ENCODE assay signal across 18 cellular contexts in genomic region chr6:77322604-77323003, GRCh38.
DNase-seq lines count a peak whose midpoint lies in the region; ATAC-seq, FAIRE-seq and TF ChIP-seq lines count a peak whose summit lies in the region.
"Had no signal": no experiment of that assay in that cellular context is flagged by ENCODE, and none has a peak within 500 bp of the region (broad histone marks: within the 10 kb centered on the region; RNA-seq: fewer than 3 reads in every experiment).

No MANE protein-coding gene starts in this region.

- peaks cover 0 to 5% of the 10 kb centered on the region in 2 experiments; a peak in 1 of 4 replicates for H3K79me1 ChIP-seq in IMR-90 (ENCODE audit: low read depth in 1 of 2, low read length in 2 of 2)

- H3K9me1 ChIP-seq in IMR-90 (ENCODE audit: insufficient read depth, low read length), result no peaks in the 10 kb centered on the region

- H3K36me3 ChIP-seq in IMR-90 (ENCODE audit: control insufficient read depth, insufficient read depth, low read length) (no peaks in the 10 kb centered on the region), SJCRH30 (no peaks in the 10 kb centered on the region)
- H3K36me3 ChIP-seq: BLaER1 had no signal

- DNase-seq in DMS53 (lab: John Stamatoyannopoulos, UW) (peak; percentile 39), IMR-90 (no peak), frontal cortex (ENCODE audit: low spot score in 2 of 2) (no peak), SJCRH30 (no peak)
- no peak for DNase-seq in activated T-cell treated with anti-CD3 and anti-CD28 coated beads, Interleukin-2, amount 50 U/mL, for 1 hour
- DNase-seq: Caco-2; CD4-positive, CD25-positive, alpha-beta regulatory T cell; CD8-positive, alpha-beta T cell; DMS153; DMS79 treated with DMSO at 0.1 percent for 48 hours; GF-D8; H7; HCEC 1CT had no signal

- H2BK15ac ChIP-seq in IMR-90 (ENCODE audit: low read depth, low read length), result no peak overlapping the region

- H3K56ac ChIP-seq in IMR-90 (ENCODE audit: extremely low read depth, insufficient read depth, low read length), result no peak overlapping the region

- dilution Hi-C loops in IMR-90 (cut with HindIII; ENCODE audit: low sequenced_read_pairs, unreplicated experiment), result no loop called here

- in situ Hi-C loops in IMR-90 (cut with MboI; ENCODE audit: low sequenced_read_pairs), result no loop called here

- ATAC-seq in IMR-90 (ENCODE audit: low read depth) (no peak), HG03354 (IDR thresholded peaks at IDR 0.05; ENCODE audit: poor library complexity, severe bottlenecking, unreplicated experiment) (no peak)
- ATAC-seq: CD8-positive, alpha-beta T cell had no signal

- TF ChIP-seq RAD21 in IMR-90 (IDR thresholded peaks at IDR 0.05; ENCODE audit: low read length), result no peak

- TF ChIP-seq POLR2A in IMR-90 (IDR thresholded peaks at IDR 0.05; ENCODE audit: low read depth, low read length), result no peak

- H3K18ac ChIP-seq in IMR-90 (ENCODE audit: low read depth, low read length), result no peak overlapping the region

- H3K23ac ChIP-seq in IMR-90 (ENCODE audit: low read depth, low read length), result no peak overlapping the region

- H4K91ac ChIP-seq in IMR-90 (ENCODE audit: insufficient read depth, low read depth, low read length), result no peak overlapping the region

- H3K14ac ChIP-seq in IMR-90 (replicated peaks; ENCODE audit: low read depth, low read length), result no peak overlapping the region

- intact Hi-C loops in IMR-90 (cut with micrococcal nuclease), result no loop called here

- H3K9me3 ChIP-seq in IMR-90 (ENCODE audit: control insufficient read depth, insufficient read depth, low read length) (no peaks in the 10 kb centered on the region), SJCRH30 (replicated peaks) (no peaks in the 10 kb centered on the region)
- H3K9me3 ChIP-seq: BLaER1, Caco-2 had no signal

- no peak overlapping the region for H4K5ac ChIP-seq in IMR-90 (ENCODE audit: low read depth, low read length)

- TF ChIP-seq CTCF in IMR-90 (conservative IDR thresholded peaks at IDR 0.05; ENCODE audit: low read depth, low read length), result no peak

- H3K4me1 ChIP-seq in IMR-90 (ENCODE audit: control insufficient read depth, insufficient read depth, low read length) (peaks cover 2% of the 10 kb centered on the region; the same call in 1 of the 2 replicates), SJCRH30 (no peaks in the 10 kb centered on the region)
- H3K4me1 ChIP-seq: BLaER1 had no signal

- no peak overlapping the region for H3K4me2 ChIP-seq in IMR-90 (ENCODE audit: low read depth, low read length)
- H3K4me2 ChIP-seq: BLaER1 had no signal

- H2AK9ac ChIP-seq in IMR-90 (replicated peaks; ENCODE audit: low read depth, low read length, poor library complexity), result no peak overlapping the region

- no peak overlapping the region for H3K9ac ChIP-seq in IMR-90 (ENCODE audit: low read depth, low read length)
- H3K9ac ChIP-seq: BLaER1 had no signal

- H4K8ac ChIP-seq in IMR-90 (ENCODE audit: low read depth in 2 of 2, low read length in 2 of 2), result no peak overlapping the region

- H2BK5ac ChIP-seq in IMR-90 (ENCODE audit: low read depth, low read length, poor library complexity, severe bottlenecking), result no peak overlapping the region

- H3K27ac ChIP-seq in IMR-90 (ENCODE audit: insufficient read depth, low read length) (no peak overlapping the region), SJCRH30 (no peak overlapping the region)
- H3K27ac ChIP-seq: BLaER1, C4-2B had no signal

- POLR2A ChIA-PET in IMR-90 (lab: Charles Lee; ENCODE audit: unreplicated experiment), result no interaction called here

- no peak overlapping the region for H2BK20ac ChIP-seq in IMR-90 (ENCODE audit: low read depth, low read length)

- H2AK5ac ChIP-seq in IMR-90 (ENCODE audit: low read depth, low read length), result no peak overlapping the region

- H4K20me1 ChIP-seq in IMR-90 (ENCODE audit: insufficient read depth, low read length), result no peaks in the 10 kb centered on the region
- H4K20me1 ChIP-seq: BLaER1 had no signal

- H3K4me3 ChIP-seq in IMR-90 (ENCODE audit: insufficient read depth, low read depth, low read length), result no peak overlapping the region
- H3K4me3 ChIP-seq in SJCRH30, result no peak overlapping the region
- H3K4me3 ChIP-seq: BLaER1 had no signal

- H3K27me3 ChIP-seq in IMR-90 (ENCODE audit: control insufficient read depth, insufficient read depth, low read length) (no peaks in the 10 kb centered on the region), SJCRH30 (no peaks in the 10 kb centered on the region)
- H3K27me3 ChIP-seq: BLaER1 had no signal

- no peak overlapping the region for H3K4ac ChIP-seq in IMR-90 (ENCODE audit: low read depth, low read length)

- no TSS peak for BruUV-seq in IMR-90 (replicated peaks; lab: Mats Ljungman, UMichigan)

- H2BK120ac ChIP-seq in IMR-90 (ENCODE audit: low read depth, low read length), result no peak overlapping the region

- no CpG with 5 or more reads among the region's 3 CpGs for WGBS in IMR-90 (ENCODE audit: extremely low coverage in 2 of 2, insufficient read length in 1 of 2), 2 experiments

- CTCF ChIA-PET in IMR-90 (lab: Yijun Ruan, JAX), result no interaction called here

- FAIRE-seq in frontal cortex (lab: Jason Lieb, UNC), result peak; percentile 13
- FAIRE-seq: GM12891, H1 had no signal

- no peak overlapping the region for H2AFZ ChIP-seq in IMR-90 (replicated peaks; ENCODE audit: low read length, poor library complexity)

TF ChIP-seq in IMR-90, 13 proteins besides CTCF, POLR2A, EP300 and RAD21:
- no peak for TF ChIP-seq NFE2L2 (IDR thresholded peaks at IDR 0.05; ENCODE audit: low read depth, low read length)
- no peak for TF ChIP-seq ELK1 (IDR thresholded peaks at IDR 0.05; ENCODE audit: borderline replicate concordance, low read depth, low read length)
- no peak for TF ChIP-seq BHLHE40 (IDR thresholded peaks at IDR 0.05; ENCODE audit: low read depth, low read length)
- no peak for TF ChIP-seq RFX5 (IDR thresholded peaks at IDR 0.05; ENCODE audit: low read depth, low read length)
- no peak for TF ChIP-seq RCOR1 (IDR thresholded peaks at IDR 0.05; ENCODE audit: insufficient replicate concordance, low read length)
- TF ChIP-seq MAFK (IDR thresholded peaks at IDR 0.05; ENCODE audit: low read depth, low read length), result peak; percentile 94
- TF ChIP-seq SMC3 (IDR thresholded peaks at IDR 0.05; ENCODE audit: low read depth, low read length), result no peak
